ENCODE assay signal across 1 cellular context in genomic region chr2:69774984-69775982, GRCh38.
TF ChIP-seq lines count a peak whose summit lies in the region.

No MANE protein-coding gene starts in this region.

TF ChIP-seq in GM12878, 131 proteins besides CTCF, POLR2A, EP300 and RAD21 (continued from another document):
- TF ChIP-seq ZBTB33 (IDR thresholded peaks at IDR 0.05) (no peak), NBN (IDR thresholded peaks at IDR 0.05) (peak; percentile 51; the same call in 1 of the 2 replicates), SIN3A (IDR thresholded peaks at IDR 0.05; ENCODE audit: low read depth, low read length) (no peak), SMARCA5 (IDR thresholded peaks at IDR 0.05) (peak; percentile 28; the same call in 1 of the 2 replicates), PKNOX1 (IDR thresholded peaks at IDR 0.05) (peak; percentile 82), MTA2 (IDR thresholded peaks at IDR 0.05; ENCODE audit: low read depth) (peak; percentile 86), BMI1 (IDR thresholded peaks at IDR 0.05; ENCODE audit: borderline replicate concordance) (peak; percentile 36; the same call in 1 of the 2 replicates), CBX5 (IDR thresholded peaks at IDR 0.05; ENCODE audit: low read depth) (no peak), TCF3 (IDR thresholded peaks at IDR 0.05; ENCODE audit: borderline replicate concordance, insufficient read depth, low read depth, low read length) (no peak), MEF2B (IDR thresholded peaks at IDR 0.05; ENCODE audit: partially characterized antibody, poor library complexity, severe bottlenecking) (peak; percentile 91), RELB (IDR thresholded peaks at IDR 0.05; ENCODE audit: low read depth) (peak; percentile 67; the same call in 1 of the 2 replicates), BCL3 (IDR thresholded peaks at IDR 0.05; ENCODE audit: borderline replicate concordance, insufficient read depth, low read depth, low read length, poor library complexity, severe bottlenecking) (peak; percentile 18)
TF ChIP-seq in GM12878: peak in this region for 16.
